Comparison of ENCODE assay signal across 27 cellular contexts in genomic region chr1:110112143-110112542, GRCh38. TPM values are rescaled to one million over a fixed set of nuclear protein-coding genes. Genes with fewer than 3 reads are reported as not detected.
"Had no signal": no experiment of that assay in that cellular context is flagged by ENCODE, and none has a peak within 500 bp of the region (broad histone marks: within the 10 kb centered on the region; RNA-seq: fewer than 3 reads in every experiment).

Gene UBL4B (plus strand): TSS chr1:110112443. CDS start chr1:110112535, 92 bp downstream.

- H3K36me3 Mint-ChIP-seq: activated CD4-positive, alpha-beta memory T cell treated with anti-CD3 and anti-CD28 coated beads for 36 hours; activated naive CD8-positive, alpha-beta T cell; T-cell had no signal

- ATAC-seq: activated T-cell treated with anti-CD3 and anti-CD28 coated beads, Interleukin-2, amount 50 U/mL, for 4 hours; Panc1; Right ventricle myocardium inferior; T-cell had no signal

- H3K4me3 Mint-ChIP-seq: activated B cell treated with CpG ODN at 0.5 μM for 24 hours; activated CD4-positive, alpha-beta memory T cell treated with anti-CD3 and anti-CD28 coated beads for 36 hours; activated CD4-positive, alpha-beta T cell treated with anti-CD3 and anti-CD28 coated beads, Interleukin-2, amount 10 ng/mL, durations not matched to agents 7 days and 5 days; activated naive CD4-positive, alpha-beta T cell treated with anti-CD3 and anti-CD28 coated beads for 36 hours; activated naive CD8-positive, alpha-beta T cell; activated T-cell treated with anti-CD3 and anti-CD28 coated beads, Interleukin-2, amount 50 U/mL, for 4 hours; T-cell had no signal

- H3K4me3 ChIP-seq: cardiac muscle cell, SK-N-MC had no signal

- H3K4me1 Mint-ChIP-seq: activated B cell treated with CpG ODN at 0.5 μM for 24 hours; activated CD4-positive, alpha-beta T cell treated with anti-CD3 and anti-CD28 coated beads, Interleukin-2, amount 10 ng/mL, durations not matched to agents 7 days and 5 days; T-cell had no signal

- H3K27ac ChIP-seq: brain microvascular endothelial cell, cardiac muscle cell, SK-N-MC had no signal

- DNase-seq: activated B cell treated with CpG ODN at 0.5 μM for 24 hours; activated CD4-positive, alpha-beta memory T cell treated with anti-CD3 and anti-CD28 coated beads for 36 hours; activated CD4-positive, alpha-beta T cell treated with anti-CD3 and anti-CD28 coated beads for 1 hour; activated CD4-positive, alpha-beta T cell treated with anti-CD3 and anti-CD28 coated beads, Interleukin-2, amount 10 ng/mL, durations not matched to agents 7 days and 5 days; activated CD8-positive, alpha-beta memory T cell treated with anti-CD3 and anti-CD28 coated beads for 24 hours; activated gamma-delta T cell; activated naive CD4-positive, alpha-beta T cell treated with anti-CD3 and anti-CD28 coated beads for 36 hours; activated T-cell treated with anti-CD3 and anti-CD28 coated beads, Interleukin-2, amount 50 U/mL, for 4 hours; amygdala; brain microvascular endothelial cell; MM.1S; NCI-H1105; NCI-H1694; NCI-H2107; NCI-H226; NCI-H82; RPMI8226; T-cell; T-helper 2 cell; T1000 had no signal

- H3K27me3 ChIP-seq: brain microvascular endothelial cell had no signal

- H3K9me3 Mint-ChIP-seq: activated B cell treated with CpG ODN at 0.5 μM for 24 hours; activated CD4-positive, alpha-beta memory T cell treated with anti-CD3 and anti-CD28 coated beads for 36 hours; activated CD4-positive, alpha-beta T cell treated with anti-CD3 and anti-CD28 coated beads, Interleukin-2, amount 10 ng/mL, durations not matched to agents 7 days and 5 days; activated naive CD4-positive, alpha-beta T cell treated with anti-CD3 and anti-CD28 coated beads for 36 hours; activated T-cell treated with anti-CD3 and anti-CD28 coated beads, Interleukin-2, amount 50 U/mL, for 4 hours; T-cell had no signal

- H3K27ac Mint-ChIP-seq: activated B cell treated with CpG ODN at 0.5 μM for 24 hours; activated CD4-positive, alpha-beta memory T cell treated with anti-CD3 and anti-CD28 coated beads for 36 hours; activated CD4-positive, alpha-beta T cell treated with anti-CD3 and anti-CD28 coated beads, Interleukin-2, amount 10 ng/mL, durations not matched to agents 7 days and 5 days; activated naive CD4-positive, alpha-beta T cell treated with anti-CD3 and anti-CD28 coated beads for 36 hours; activated naive CD8-positive, alpha-beta T cell; T-cell had no signal

- H3K36me3 ChIP-seq: brain microvascular endothelial cell, cardiac muscle cell had no signal

RNA-seq across cellular contexts. Expression of gene UBL4B, which starts in this region (rescaled TPM):
- total RNA-seq: activated B cell treated with CpG ODN at 0.5 μM for 24 hours; activated CD4-positive, alpha-beta memory T cell treated with anti-CD3 and anti-CD28 coated beads for 36 hours; activated CD4-positive, alpha-beta T cell treated with anti-CD3 and anti-CD28 coated beads, Interleukin-2, amount 10 ng/mL, durations not matched to agents 7 days and 5 days; activated naive CD4-positive, alpha-beta T cell treated with anti-CD3 and anti-CD28 coated beads for 36 hours; activated T-cell treated with anti-CD3 and anti-CD28 coated beads, Interleukin-2, amount 50 U/mL, for 4 hours; NCI-H460; OCI-LY7; Right ventricle myocardium inferior; T-cell had no signal
- polyA plus RNA-seq: cardiac muscle cell had no signal
